ENCODE assay signal across 8 cellular contexts in the genomic region with DNA sequence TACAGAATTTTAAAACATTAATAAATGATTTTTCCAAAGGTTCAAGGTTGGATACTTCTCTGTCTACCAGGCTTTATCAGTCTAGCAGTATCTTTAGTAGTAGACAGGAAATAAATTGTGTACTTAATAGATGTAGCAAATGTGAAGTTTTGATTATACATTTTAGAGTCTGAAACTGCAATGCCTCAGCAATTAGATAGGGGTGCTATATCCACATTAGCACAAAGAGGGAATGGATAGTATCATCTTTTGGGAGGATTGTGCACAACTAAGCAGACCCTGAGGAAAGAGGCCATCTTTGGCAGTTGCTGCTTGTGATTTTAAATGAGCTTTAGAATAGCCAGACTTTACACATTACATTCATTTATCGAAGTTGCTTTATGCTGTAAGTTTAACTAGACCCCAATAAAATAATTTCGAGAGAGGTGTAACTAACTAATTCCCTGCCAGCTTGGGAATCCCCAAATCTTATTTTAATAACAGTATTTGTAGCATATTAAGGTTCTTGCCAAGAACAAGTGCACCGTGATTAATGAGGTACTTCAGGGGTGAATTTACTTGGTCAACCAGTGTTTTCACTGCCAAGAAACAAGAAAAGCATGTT. TPM values are rescaled to one million over a fixed set of nuclear protein-coding genes. Genes with fewer than 3 reads are reported as not detected.
DNase-seq lines count a peak whose midpoint lies in the region; ATAC-seq and TF ChIP-seq lines count a peak whose summit lies in the region.

No MANE protein-coding gene starts in this region.

- CTCF ChIA-PET in activated CD8-positive, alpha-beta memory T cell treated with anti-CD3 and anti-CD28 coated beads, Interleukin-2, amount 10 ng/mL, durations not matched to agents 7 days and 5 days (lab: Charles Lee): interaction anchor here (0.9 to 2.1 kb wide), 2 partner anchors 8 to 506 kb away, joined by 4 to 8 read pairs; no protein-coding TSS in a partner anchor

- no peaks in the 10 kb centered on the region for H3K27me3 ChIP-seq in WERI-Rb-1 (ENCODE audit: insufficient read depth, low read depth, severe bottlenecking)
- peaks cover 18% of the 10 kb centered on the region for H3K27me3 ChIP-seq in kidney epithelial cell (ENCODE audit: control insufficient read depth, insufficient read depth, low read length)

- ATAC-seq in HG02981 (IDR thresholded peaks at IDR 0.05; ENCODE audit: unreplicated experiment) (no peak), HG02884 (IDR thresholded peaks at IDR 0.05; ENCODE audit: unreplicated experiment) (no peak), GM19395 (IDR thresholded peaks at IDR 0.05; ENCODE audit: unreplicated experiment) (no peak)
- no peak for ATAC-seq in activated CD8-positive, alpha-beta memory T cell treated with anti-CD3 and anti-CD28 coated beads, Interleukin-2, amount 10 ng/mL, durations not matched to agents 7 days and 5 days

- H3K4me3 Mint-ChIP-seq in activated CD8-positive, alpha-beta memory T cell treated with anti-CD3 and anti-CD28 coated beads, Interleukin-2, amount 10 ng/mL, durations not matched to agents 7 days and 5 days: no peak overlapping the region

- H3K9me3 ChIP-seq in WERI-Rb-1 (ENCODE audit: severe bottlenecking): no peaks in the 10 kb centered on the region

- H3K36me3 Mint-ChIP-seq in activated CD8-positive, alpha-beta memory T cell treated with anti-CD3 and anti-CD28 coated beads, Interleukin-2, amount 10 ng/mL, durations not matched to agents 7 days and 5 days: peaks cover 14% of the 10 kb centered on the region

- H3K36me3 ChIP-seq in WERI-Rb-1 (peaks cover 52% of the 10 kb centered on the region), kidney epithelial cell (ENCODE audit: control insufficient read depth, insufficient read depth, low read length) (no peaks in the 10 kb centered on the region)

- peak overlapping the region; percentile 88 for H3K27ac ChIP-seq in WERI-Rb-1

- peak; percentile 53 for TF ChIP-seq CTCF in LNCaP clone FGC (IDR thresholded peaks at IDR 0.05; ENCODE audit: control insufficient read depth, extremely low read depth, insufficient read depth)
- peak; percentile 49 for TF ChIP-seq CTCF in WERI-Rb-1 (IDR thresholded peaks at IDR 0.05; ENCODE audit: low read depth, low read length)
- peak; percentile 75 for TF ChIP-seq CTCF in kidney epithelial cell (IDR thresholded peaks at IDR 0.05; ENCODE audit: insufficient read depth, low read length, poor library complexity, severe bottlenecking)

- peak; percentile 69 for DNase-seq in ELR (ENCODE audit: low read depth)
- no peak for DNase-seq in LNCaP clone FGC (ENCODE audit: low read depth)
- DNase-seq in WERI-Rb-1: no peak
- DNase-seq in kidney epithelial cell (ENCODE audit: low read depth): no peak
- no peak for DNase-seq in activated CD8-positive, alpha-beta memory T cell treated with anti-CD3 and anti-CD28 coated beads, Interleukin-2, amount 10 ng/mL, durations not matched to agents 7 days and 5 days

- H3K4me3 ChIP-seq in LNCaP clone FGC (ENCODE audit: low read depth, low read length) (no peak overlapping the region), WERI-Rb-1 (ENCODE audit: low read depth, low read length) (peak overlapping the region; percentile 69), kidney epithelial cell (ENCODE audit: low read depth, low read length) (no peak overlapping the region)

- no peak overlapping the region for H3K27ac Mint-ChIP-seq in activated CD8-positive, alpha-beta memory T cell treated with anti-CD3 and anti-CD28 coated beads, Interleukin-2, amount 10 ng/mL, durations not matched to agents 7 days and 5 days

- H3K9me3 Mint-ChIP-seq in activated CD8-positive, alpha-beta memory T cell treated with anti-CD3 and anti-CD28 coated beads, Interleukin-2, amount 10 ng/mL, durations not matched to agents 7 days and 5 days (ENCODE audit: low read depth): no peaks in the 10 kb centered on the region

- peaks cover 54% of the 10 kb centered on the region for H3K4me1 Mint-ChIP-seq in activated CD8-positive, alpha-beta memory T cell treated with anti-CD3 and anti-CD28 coated beads, Interleukin-2, amount 10 ng/mL, durations not matched to agents 7 days and 5 days

- H3K27me3 Mint-ChIP-seq in activated CD8-positive, alpha-beta memory T cell treated with anti-CD3 and anti-CD28 coated beads, Interleukin-2, amount 10 ng/mL, durations not matched to agents 7 days and 5 days: peaks cover 26% of the 10 kb centered on the region

RNA-seq across cellular contexts. Expression of gene KCNQ5, which starts 2.8 kb away (rescaled TPM):
- total RNA-seq in kidney epithelial cell: 1.9 and 2.5 TPM in 2 replicates
- 1 to 10 TPM; 7.2 to 7.8 TPM for total RNA-seq in activated CD8-positive, alpha-beta memory T cell treated with anti-CD3 and anti-CD28 coated beads, Interleukin-2, amount 10 ng/mL, durations not matched to agents 7 days and 5 days
